In genomic region chr19:39915848-39916215, GRCh38 we compare ENCODE assay signal across 20 cellular contexts.
"Had no signal": no experiment of that assay in that cellular context is flagged by ENCODE, and none has a peak within 500 bp of the region (broad histone marks: within the 10 kb centered on the region; RNA-seq: fewer than 3 reads in every experiment).

No MANE protein-coding gene starts in this region.

- H3K9me3 Mint-ChIP-seq: activated CD4-positive, alpha-beta T cell treated with anti-CD3 and anti-CD28 coated beads, Interleukin-2, amount 10 ng/mL, durations not matched to agents 24 days and 14 days; activated naive CD4-positive, alpha-beta T cell treated with anti-CD3 and anti-CD28 coated beads, Interleukin-2, amount 50 U/mL, for 24 hours; central memory CD8-positive, alpha-beta T cell; nephron progenitor cell; stimulated activated naive CD8-positive, alpha-beta T cell treated with anti-CD3 and anti-CD28 coated beads, Interleukin-15, Interleukin-2, amounts not matched to agents 100 ng/mL and 50 ng/mL, for 24 hours had no signal

- H3K9me3 ChIP-seq: ascending aorta, prostate gland had no signal

- H3K36me3 ChIP-seq: ascending aorta, prostate gland had no signal

- DNase-seq: activated B cell treated with CpG ODN at 0.5 μM for 24 hours; activated CD4-positive, alpha-beta T cell treated with anti-CD3 and anti-CD28 coated beads, Interleukin-2, amount 10 ng/mL, durations not matched to agents 24 days and 14 days; activated CD8-positive, alpha-beta memory T cell treated with anti-CD3 and anti-CD28 coated beads, Interleukin-2, amount 50 U/mL, for 48 hours; activated CD8-positive, alpha-beta T cell treated with anti-CD3 and anti-CD28 coated beads, Interleukin-2, amount 10 ng/mL, durations not matched to agents 7 days and 5 days; activated gamma-delta T cell; activated T-cell treated with anti-CD3 and anti-CD28 coated beads, Interleukin-2, amount 50 U/mL, for 48 hours; left ventricle myocardium superior; nephron progenitor cell; right cardiac atrium; stimulated activated CD4-positive, alpha-beta T cell treated with anti-CD3 and anti-CD28 coated beads, Interleukin-15, amount 100 ng/mL, for 24 hours; stimulated activated CD4-positive, alpha-beta T cell treated with anti-CD3 and anti-CD28 coated beads, Interleukin-2, amount 100 ng/mL, for 48 hours; trophoblast cell had no signal

- H3K4me3 Mint-ChIP-seq: activated B cell treated with CpG ODN at 0.5 μM for 24 hours; activated CD4-positive, alpha-beta T cell treated with anti-CD3 and anti-CD28 coated beads, Interleukin-2, amount 10 ng/mL, durations not matched to agents 24 days and 14 days; activated CD8-positive, alpha-beta T cell treated with anti-CD3 and anti-CD28 coated beads, Interleukin-2, amount 10 ng/mL, durations not matched to agents 7 days and 5 days; activated naive CD4-positive, alpha-beta T cell treated with anti-CD3 and anti-CD28 coated beads, Interleukin-2, amount 50 U/mL, for 24 hours; central memory CD8-positive, alpha-beta T cell; nephron progenitor cell; stimulated activated naive CD8-positive, alpha-beta T cell treated with anti-CD3 and anti-CD28 coated beads, Interleukin-15, Interleukin-2, amounts not matched to agents 100 ng/mL and 50 ng/mL, for 24 hours had no signal

- H3K4me3 ChIP-seq: ascending aorta, coronary artery, prostate gland had no signal

- ATAC-seq: activated CD8-positive, alpha-beta T cell treated with anti-CD3 and anti-CD28 coated beads, Interleukin-2, amount 10 ng/mL, durations not matched to agents 7 days and 5 days; left ventricle myocardium superior; right cardiac atrium had no signal

- H3K27me3 Mint-ChIP-seq: activated CD4-positive, alpha-beta T cell treated with anti-CD3 and anti-CD28 coated beads, Interleukin-2, amount 10 ng/mL, durations not matched to agents 24 days and 14 days; activated naive CD4-positive, alpha-beta T cell treated with anti-CD3 and anti-CD28 coated beads, Interleukin-2, amount 50 U/mL, for 24 hours; central memory CD8-positive, alpha-beta T cell; stimulated activated naive CD8-positive, alpha-beta T cell treated with anti-CD3 and anti-CD28 coated beads, Interleukin-15, Interleukin-2, amounts not matched to agents 100 ng/mL and 50 ng/mL, for 24 hours had no signal

- H3K27ac ChIP-seq: ascending aorta, coronary artery, prostate gland, skin epidermis had no signal

- H3K4me1 ChIP-seq: ascending aorta, prostate gland had no signal

- H3K4me1 Mint-ChIP-seq: activated CD4-positive, alpha-beta T cell treated with anti-CD3 and anti-CD28 coated beads, Interleukin-2, amount 10 ng/mL, durations not matched to agents 24 days and 14 days; nephron progenitor cell had no signal

- H3K27ac Mint-ChIP-seq: activated B cell treated with CpG ODN at 0.5 μM for 24 hours; activated CD8-positive, alpha-beta T cell treated with anti-CD3 and anti-CD28 coated beads, Interleukin-2, amount 10 ng/mL, durations not matched to agents 7 days and 5 days; activated naive CD4-positive, alpha-beta T cell treated with anti-CD3 and anti-CD28 coated beads, Interleukin-2, amount 50 U/mL, for 24 hours; nephron progenitor cell had no signal

- H3K27me3 ChIP-seq: ascending aorta had no signal

- FAIRE-seq: frontal cortex had no signal
